ENCODE assay signal across 1 cellular context in genomic region chr9:116099821-116100220, GRCh38.
TF ChIP-seq lines count a peak whose summit lies in the region.

No MANE protein-coding gene starts in this region.

TF ChIP-seq in IMR-90, 13 proteins besides CTCF, POLR2A, EP300 and RAD21:
- TF ChIP-seq, protein P1, sequence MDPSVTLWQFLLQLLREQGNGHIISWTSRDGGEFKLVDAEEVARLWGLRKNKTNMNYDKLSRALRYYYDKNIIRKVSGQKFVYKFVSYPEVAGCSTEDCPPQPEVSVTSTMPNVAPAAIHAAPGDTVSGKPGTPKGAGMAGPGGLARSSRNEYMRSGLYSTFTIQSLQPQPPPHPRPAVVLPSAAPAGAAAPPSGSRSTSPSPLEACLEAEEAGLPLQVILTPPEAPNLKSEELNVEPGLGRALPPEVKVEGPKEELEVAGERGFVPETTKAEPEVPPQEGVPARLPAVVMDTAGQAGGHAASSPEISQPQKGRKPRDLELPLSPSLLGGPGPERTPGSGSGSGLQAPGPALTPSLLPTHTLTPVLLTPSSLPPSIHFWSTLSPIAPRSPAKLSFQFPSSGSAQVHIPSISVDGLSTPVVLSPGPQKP (IDR thresholded peaks at IDR 0.05; ENCODE audit: borderline replicate concordance, low read depth, low read length), result no peak
- TF ChIP-seq RCOR1 (IDR thresholded peaks at IDR 0.05; ENCODE audit: insufficient replicate concordance, low read length) (no peak), FOS (IDR thresholded peaks at IDR 0.05; ENCODE audit: low read depth, low read length) (no peak), CEBPB (IDR thresholded peaks at IDR 0.05; ENCODE audit: low read depth, low read length) (no peak), MAZ (IDR thresholded peaks at IDR 0.05; ENCODE audit: borderline replicate concordance, low read depth, low read length) (no peak), NFE2L2 (IDR thresholded peaks at IDR 0.05; ENCODE audit: low read depth, low read length) (no peak), CHD1 (IDR thresholded peaks at IDR 0.05; ENCODE audit: low read depth, low read length) (no peak), USF2 (IDR thresholded peaks at IDR 0.05; ENCODE audit: low read depth, low read length) (no peak; the same call in 1 of the 2 replicates), MXI1 (IDR thresholded peaks at IDR 0.05; ENCODE audit: borderline replicate concordance, low read depth, low read length) (no peak), BHLHE40 (IDR thresholded peaks at IDR 0.05; ENCODE audit: low read depth, low read length) (no peak), MAFK (IDR thresholded peaks at IDR 0.05; ENCODE audit: low read depth, low read length) (no peak), SMC3 (IDR thresholded peaks at IDR 0.05; ENCODE audit: low read depth, low read length) (no peak), RFX5 (IDR thresholded peaks at IDR 0.05; ENCODE audit: low read depth, low read length) (no peak)
